Comparison of ENCODE assay signal across 24 cellular contexts in the genomic region with DNA sequence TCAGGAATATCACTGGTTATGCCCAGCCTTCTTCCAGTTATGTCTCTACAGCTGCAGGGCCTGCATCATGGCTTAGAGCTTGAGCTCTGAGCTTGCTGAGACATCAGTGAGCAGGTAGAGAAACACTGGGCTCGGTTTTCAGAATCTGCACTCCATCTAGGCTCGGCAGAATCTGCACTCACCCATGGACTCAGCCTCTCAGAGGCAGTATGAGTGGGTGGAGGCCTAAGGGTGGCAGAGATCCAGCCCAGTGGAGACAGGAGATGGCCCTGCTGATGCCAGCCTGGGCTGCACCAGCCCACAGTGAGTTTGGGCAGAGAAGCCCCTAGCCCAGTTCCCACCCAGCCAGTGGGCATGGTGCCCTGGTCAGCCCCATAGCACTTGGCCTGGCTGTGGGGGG. TPM values are rescaled to one million over a fixed set of nuclear protein-coding genes. Genes with fewer than 3 reads are reported as not detected.
DNase-seq lines count a peak whose midpoint lies in the region; ATAC-seq and TF ChIP-seq lines count a peak whose summit lies in the region.
"Had no signal": no experiment of that assay in that cellular context is flagged by ENCODE, and none has a peak within 500 bp of the region (broad histone marks: within the 10 kb centered on the region; RNA-seq: fewer than 3 reads in every experiment).

No MANE protein-coding gene starts in this region.

- no peaks in the 10 kb centered on the region for H3K9me3 ChIP-seq in RWPE2 (ENCODE audit: severe bottlenecking)
- H3K9me3 ChIP-seq in right cardiac atrium (ENCODE audit: control insufficient read depth, low read length): no peaks in the 10 kb centered on the region
- H3K9me3 ChIP-seq in sigmoid colon: no peaks in the 10 kb centered on the region

- H3K27me3 ChIP-seq in RWPE2 (ENCODE audit: insufficient read depth, poor library complexity, severe bottlenecking) (no peaks in the 10 kb centered on the region), right cardiac atrium (ENCODE audit: control insufficient read depth, insufficient read depth) (no peaks in the 10 kb centered on the region), sigmoid colon (no peaks in the 10 kb centered on the region)

- WGBS in right cardiac atrium: 71% methylated on average over 2 of the region's 2 CpGs
- 39 to 70% methylated on average over 2 of the region's 2 CpGs for WGBS in sigmoid colon, 2 donors

- H3K4me3 ChIP-seq in RWPE2 (ENCODE audit: severe bottlenecking) (no peak overlapping the region), right cardiac atrium (ENCODE audit: low read length) (no peak overlapping the region), sigmoid colon (no peak overlapping the region)

- intact Hi-C loops in right cardiac atrium (cut with DNase I): no loop called here
- intact Hi-C loops in sigmoid colon (cut with DNase I): no loop called here

- peaks cover 40% of the 10 kb centered on the region for H3K4me1 ChIP-seq in RWPE2 (ENCODE audit: insufficient read depth, poor library complexity, severe bottlenecking)
- H3K4me1 ChIP-seq in right cardiac atrium (ENCODE audit: control insufficient read depth, insufficient read depth, low read length): peaks cover 5% of the 10 kb centered on the region
- H3K4me1 ChIP-seq in sigmoid colon: peaks cover 0 to 40% (median 21%) of the 10 kb centered on the region in 4 donors

- peak; percentile 50 for DNase-seq in GM03348 (ENCODE audit: low spot score)
- DNase-seq in RWPE2 (ENCODE audit: low spot score): no peak
- peak in 1 of 3 donors; percentile 18 for DNase-seq in right cardiac atrium
- no peak for DNase-seq in sigmoid colon
- no peak for DNase-seq in nucleus accumbens (lab: John Stamatoyannopoulos, UW)
- no peak for DNase-seq in HT-29 (ENCODE audit: low spot score)
- no peak for DNase-seq in GDM1 (lab: John Stamatoyannopoulos, UW)
- DNase-seq: activated CD4-positive, alpha-beta T cell treated with anti-CD3 and anti-CD28 coated beads, Interleukin-2, amount 50 U/mL, for 48 hours; activated CD4-positive, CD25-positive, alpha-beta regulatory T cell; activated CD8-positive, alpha-beta memory T cell treated with anti-CD3 and anti-CD28 coated beads, Interleukin-2, amount 50 U/mL, for 4 hours; cerebellar nuclear complex; DMS53; GF-D8; Karpas-422; kidney; mammary epithelial cell; NCI-H1048; NCI-H187; retina; RPMI8226; stimulated activated CD4-positive, alpha-beta T cell treated with anti-CD3 and anti-CD28 coated beads, Interleukin-4, amount 100 ng/mL, for 1 hour; stimulated activated naive CD4-positive, alpha-beta T cell had no signal

- TF ChIP-seq CTCF in RWPE2 (IDR thresholded peaks at IDR 0.05; ENCODE audit: poor library complexity, severe bottlenecking): no peak
- no peak for TF ChIP-seq CTCF in sigmoid colon (IDR thresholded peaks at IDR 0.05)

- TF ChIP-seq EP300 in sigmoid colon (IDR thresholded peaks at IDR 0.05): no peak

- H3K27ac ChIP-seq in RWPE2 (ENCODE audit: poor library complexity, severe bottlenecking): peak overlapping the region; percentile 91
- H3K27ac ChIP-seq in right cardiac atrium (ENCODE audit: low read length): peak overlapping the region; percentile 49
- H3K27ac ChIP-seq in sigmoid colon: peak overlapping the region in 3 of 4 donors; percentile 30 to 70 (median 64)

- TF ChIP-seq POLR2A in sigmoid colon (IDR thresholded peaks at IDR 0.05): no peak

- ATAC-seq in RWPE2 (ENCODE audit: low read depth): no peak
- no peak for ATAC-seq in right cardiac atrium
- no peak for ATAC-seq in HG03469 (IDR thresholded peaks at IDR 0.05; ENCODE audit: unreplicated experiment)
- ATAC-seq: activated T-helper 17 cell treated with anti-CD3 and anti-CD28 coated beads, Interleukin-2, amount 50 U/mL, for 72 hours had no signal

- H3K36me3 ChIP-seq in RWPE2 (ENCODE audit: low read depth) (peaks cover 6% of the 10 kb centered on the region; the same call in 1 of the 2 replicates), sigmoid colon (no peaks in the 10 kb centered on the region)

RNA-seq across cellular contexts. Expression of a gene that starts 12.8 kb away (rescaled TPM):
- under 1 TPM in 1 of 4 donors, not detected in 3; 0.06 TPM for total RNA-seq in right cardiac atrium
- polyA plus RNA-seq in right cardiac atrium: 0.05 TPM
- total RNA-seq in sigmoid colon: not detected
- under 1 TPM in 2 of 3 donors, not detected in 1; under 0.01 to 0.34 TPM for polyA plus RNA-seq in sigmoid colon
- total RNA-seq in HT-29 (2014; rRNA removed; shearing (Covaris generic)): 24.7 and 27.0 TPM in 2 replicates
- total RNA-seq: activated T-helper 17 cell treated with anti-CD3 and anti-CD28 coated beads, Interleukin-2, amount 50 U/mL, for 72 hours had no signal

RNA-seq across cellular contexts. Expression of a gene that starts 54.1 kb away (rescaled TPM):
- total RNA-seq in right cardiac atrium (1 to 10 TPM in 2 of 4 donors, under 1 TPM in 1, not detected in 1; 0.94 to 3.0 (median 1.1) TPM), sigmoid colon (1 to 10 TPM in 1 of 4 donors, under 1 TPM in 1, not detected in 2; 0.27 to 3.2 TPM)
- polyA plus RNA-seq in right cardiac atrium (0.16 TPM), sigmoid colon (10 to 100 TPM in 1 of 3 donors, 1 to 10 TPM in 2; 1.2 to 12.0 (median 2.4) TPM)
- 3.8 and 11.9 TPM in 2 replicates for total RNA-seq in HT-29 (2014; rRNA removed; shearing (Covaris generic))

Comparison
In these comparisons a context has a peak if more than half of its experiments do, and no peak if none do; other contexts are left out.
1. RNA of a gene that starts 12.8 kb away (total RNA-seq): 24.7 to 27.0 TPM in HT-29; 0.06 TPM in right cardiac atrium and not detected in sigmoid colon; every median in the first group is over 10 times any median in the second.
2. Peak in every context shown above with its lines, with median percentiles within 50 percentile points of each other: H3K27ac ChIP-seq.